ENCODE assay signal across 14 cellular contexts in genomic region chr6:134502614-134503541, GRCh38.
A peak's percentile ranks its signal among the peaks of the same experiment; 100 is the strongest.
DNase-seq lines count a peak whose midpoint lies in the region; ATAC-seq and TF ChIP-seq lines count a peak whose summit lies in the region.
"Had no signal": no experiment of that assay in that cellular context is flagged by ENCODE, and none has a peak within 500 bp of the region (broad histone marks: within the 10 kb centered on the region; RNA-seq: fewer than 3 reads in every experiment).

No MANE protein-coding gene starts in this region.

- in situ Hi-C loops in IMR-90 (cut with MboI; ENCODE audit: low sequenced_read_pairs), result no loop called here

- H3K27me3 ChIP-seq in IMR-90 (ENCODE audit: control insufficient read depth, insufficient read depth, low read length), result no peaks in the 10 kb centered on the region
- H3K27me3 ChIP-seq in layer of hippocampus (ENCODE audit: control insufficient read depth, insufficient read depth, low read length), result no peaks in the 10 kb centered on the region
- no peaks in the 10 kb centered on the region for H3K27me3 ChIP-seq in skeletal muscle tissue (ENCODE audit: control insufficient read depth in 3 of 3, insufficient read depth in 3 of 3, low read length in 3 of 3)

- H3K18ac ChIP-seq in IMR-90 (ENCODE audit: low read depth, low read length), result no peak overlapping the region

- H2BK20ac ChIP-seq in IMR-90 (ENCODE audit: low read depth, low read length), result no peak overlapping the region

- H3K14ac ChIP-seq in IMR-90 (replicated peaks; ENCODE audit: low read depth, low read length), result no peak overlapping the region

- H3K4me3 Mint-ChIP-seq in MCF 10A (ENCODE audit: unreplicated experiment), result peak overlapping the region; percentile 8
- no peak overlapping the region for H3K4me3 Mint-ChIP-seq in natural killer cell
- H3K4me3 Mint-ChIP-seq: activated B cell treated with CpG ODN at 0.5 μM for 24 hours had no signal

- no peak for TF ChIP-seq RAD21 in IMR-90 (IDR thresholded peaks at IDR 0.05; ENCODE audit: low read length)

- H3K56ac ChIP-seq in IMR-90 (ENCODE audit: extremely low read depth, insufficient read depth, low read length), result no peak overlapping the region

- H4K91ac ChIP-seq in IMR-90 (ENCODE audit: insufficient read depth, low read depth, low read length), result no peak overlapping the region

- H2BK15ac ChIP-seq in IMR-90 (ENCODE audit: low read depth, low read length), result no peak overlapping the region

- H3K9me3 ChIP-seq in IMR-90 (ENCODE audit: control insufficient read depth, insufficient read depth, low read length), result no peaks in the 10 kb centered on the region
- no peaks in the 10 kb centered on the region for H3K9me3 ChIP-seq in skeletal muscle tissue (ENCODE audit: control insufficient read depth in 3 of 3, low read length in 3 of 3)
- H3K9me3 ChIP-seq: HAP-1 had no signal

- H2AK9ac ChIP-seq in IMR-90 (replicated peaks; ENCODE audit: low read depth, low read length, poor library complexity), result no peak overlapping the region

- no peak for ATAC-seq in IMR-90 (ENCODE audit: low read depth)
- ATAC-seq in natural killer cell, result no peak

- no peak overlapping the region for H2BK120ac ChIP-seq in IMR-90 (ENCODE audit: low read depth, low read length)

- H3K4ac ChIP-seq in IMR-90 (ENCODE audit: low read depth, low read length), result no peak overlapping the region

- H3K27ac ChIP-seq in IMR-90 (ENCODE audit: insufficient read depth, low read length), result no peak overlapping the region
- peak overlapping the region; percentile 53 for H3K27ac ChIP-seq in layer of hippocampus (ENCODE audit: low read depth, low read length)
- H3K27ac ChIP-seq in skeletal muscle tissue (ENCODE audit: low read depth, low read length), result peak overlapping the region; percentile 61

- H3K9me3 Mint-ChIP-seq in MCF 10A (ENCODE audit: unreplicated experiment) (no peaks in the 10 kb centered on the region), natural killer cell (no peaks in the 10 kb centered on the region)
- H3K9me3 Mint-ChIP-seq: activated B cell treated with CpG ODN at 0.5 μM for 24 hours had no signal

- H2BK5ac ChIP-seq in IMR-90 (ENCODE audit: low read depth, low read length, poor library complexity, severe bottlenecking), result no peak overlapping the region

- CTCF ChIA-PET in IMR-90 (lab: Yijun Ruan, JAX), result no interaction called here
- CTCF ChIA-PET in MCF 10A (lab: Yijun Ruan, JAX), result interaction anchor here (0.6 to 1.7 kb wide), 10 partner anchors 13 to 324 kb away, joined by 3 to 7 read pairs (median 4); no protein-coding TSS in a partner anchor

- H3K4me1 ChIP-seq in IMR-90 (ENCODE audit: control insufficient read depth, insufficient read depth, low read length) (no peaks in the 10 kb centered on the region), skeletal muscle tissue (ENCODE audit: control insufficient read depth in 3 of 3, insufficient read depth in 3 of 3, low read length in 3 of 3) (peaks cover 7 to 12% (median 11%) of the 10 kb centered on the region in 3 donors)
- H3K4me1 ChIP-seq: HAP-1 had no signal

- no peak for TF ChIP-seq CTCF in IMR-90 (conservative IDR thresholded peaks at IDR 0.05; ENCODE audit: low read depth, low read length)
- no peak for TF ChIP-seq CTCF in MCF 10A (IDR thresholded peaks at IDR 0.05; ENCODE audit: unreplicated experiment)
- TF ChIP-seq CTCF in natural killer cell (IDR thresholded peaks at IDR 0.05), result no peak

- no peak overlapping the region for H4K5ac ChIP-seq in IMR-90 (ENCODE audit: low read depth, low read length)

- H3K4me3 ChIP-seq in IMR-90 (ENCODE audit: insufficient read depth, low read depth, low read length) (no peak overlapping the region), skeletal muscle tissue (ENCODE audit: low read length in 3 of 3) (peak overlapping the region in 1 of 3 donors; percentile 49)
- H3K4me3 ChIP-seq: HAP-1, lung had no signal

- dilution Hi-C loops in IMR-90 (cut with HindIII; ENCODE audit: low sequenced_read_pairs, unreplicated experiment), result no loop called here

- WGBS in IMR-90 (ENCODE audit: extremely low coverage in 2 of 2, insufficient read length in 1 of 2), 2 experiments, result 94% methylated on average over 10 of the region's 12 CpGs; no CpG with 5 or more reads in 1 of the 2 experiments

- H3K4me1 Mint-ChIP-seq in MCF 10A (ENCODE audit: insufficient read depth, unreplicated experiment), result peaks cover 15% of the 10 kb centered on the region
- H3K4me1 Mint-ChIP-seq in natural killer cell, result no peaks in the 10 kb centered on the region
- H3K4me1 Mint-ChIP-seq: activated B cell treated with CpG ODN at 0.5 μM for 24 hours had no signal

- DNase-seq in IMR-90 (no peak), MCF 10A (ENCODE audit: unreplicated experiment) (peak; percentile 35), DMS153 treated with DMSO at 0.1 percent for 48 hours (lab: John Stamatoyannopoulos, UW; ENCODE audit: unreplicated experiment) (no peak), natural killer cell (no peak), NCI-H2081 treated with DMSO at 0.1 percent for 48 hours (lab: John Stamatoyannopoulos, UW) (no peak)
- no peak for DNase-seq in NK-92 treated with Interleukin-12 subunit alpha and Interleukin-12 subunit beta, amount 100 ng/mL, for 24 hours (lab: John Stamatoyannopoulos, UW)
- DNase-seq: activated B cell treated with CpG ODN at 0.5 μM for 24 hours, activated T-cell treated with anti-CD3 and anti-CD28 coated beads for 4 hours, amniotic stem cell, NCI-H1694 had no signal

- no TSS peak for BruUV-seq in IMR-90 (replicated peaks; lab: Mats Ljungman, UMichigan)
- no TSS peak for BruUV-seq in MCF 10A (replicated peaks; lab: Mats Ljungman, UMichigan)

- H3K27ac Mint-ChIP-seq in MCF 10A (ENCODE audit: low read depth, unreplicated experiment) (peak overlapping the region; percentile 67), natural killer cell (no peak overlapping the region)
- H3K27ac Mint-ChIP-seq: activated B cell treated with CpG ODN at 0.5 μM for 24 hours had no signal

- intact Hi-C loops in IMR-90 (cut with micrococcal nuclease), result no loop called here
- intact Hi-C loops in MCF 10A (cut with micrococcal nuclease), result no loop called here
- intact Hi-C loops in natural killer cell (cut with micrococcal nuclease), result no loop called here

- no peaks in the 10 kb centered on the region for H4K20me1 ChIP-seq in IMR-90 (ENCODE audit: insufficient read depth, low read length)

- no peak overlapping the region for H2AK5ac ChIP-seq in IMR-90 (ENCODE audit: low read depth, low read length)

- peak overlapping the region; percentile 70 for H2AFZ ChIP-seq in IMR-90 (replicated peaks; ENCODE audit: low read length, poor library complexity)

- POLR2A ChIA-PET in IMR-90 (lab: Charles Lee; ENCODE audit: unreplicated experiment) (no interaction called here), MCF 10A (lab: Yijun Ruan, JAX) (interaction anchor here (0.5 to 2.4 kb wide), 20 partner anchors 10 to 329 kb away, joined by 3 to 17 read pairs (median 4); no protein-coding TSS in a partner anchor)

- no peak for TF ChIP-seq POLR2A in IMR-90 (IDR thresholded peaks at IDR 0.05; ENCODE audit: low read depth, low read length)

- H3K36me3 Mint-ChIP-seq in MCF 10A (ENCODE audit: insufficient read depth, unreplicated experiment) (no peaks in the 10 kb centered on the region), natural killer cell (no peaks in the 10 kb centered on the region)

- no peaks in the 10 kb centered on the region for H3K79me1 ChIP-seq in IMR-90 (ENCODE audit: low read depth in 1 of 2, low read length in 2 of 2)

- no peaks in the 10 kb centered on the region for H3K36me3 ChIP-seq in IMR-90 (ENCODE audit: control insufficient read depth, insufficient read depth, low read length)
- H3K36me3 ChIP-seq in skeletal muscle tissue (ENCODE audit: control insufficient read depth in 3 of 3, insufficient read depth in 3 of 3, low read length in 3 of 3), result no peaks in the 10 kb centered on the region
- H3K36me3 ChIP-seq: HAP-1 had no signal

- no peaks in the 10 kb centered on the region for H3K9me1 ChIP-seq in IMR-90 (ENCODE audit: insufficient read depth, low read length)

- no peak overlapping the region for H3K4me2 ChIP-seq in IMR-90 (ENCODE audit: low read depth, low read length)

- H3K9ac ChIP-seq in IMR-90 (ENCODE audit: low read depth, low read length), result no peak overlapping the region
- H3K9ac ChIP-seq in skeletal muscle tissue (ENCODE audit: low read depth in 1 of 3, low read length in 3 of 3), result peak overlapping the region; percentile 38 to 60 (median 57)

- H3K23ac ChIP-seq in IMR-90 (ENCODE audit: low read depth, low read length), result no peak overlapping the region

- H4K8ac ChIP-seq in IMR-90 (ENCODE audit: low read depth in 2 of 2, low read length in 2 of 2), result no peak overlapping the region

- no peaks in the 10 kb centered on the region for H3K27me3 Mint-ChIP-seq in MCF 10A (ENCODE audit: insufficient read depth, unreplicated experiment)
- H3K27me3 Mint-ChIP-seq in natural killer cell (ENCODE audit: low read depth in 2 of 2), result peaks cover 3 to 7% of the 10 kb centered on the region in 2 donors
- H3K27me3 Mint-ChIP-seq: activated B cell treated with CpG ODN at 0.5 μM for 24 hours had no signal

TF ChIP-seq in IMR-90, 13 proteins besides CTCF, POLR2A, EP300 and RAD21 (continues in another document):
- TF ChIP-seq MAZ (IDR thresholded peaks at IDR 0.05; ENCODE audit: borderline replicate concordance, low read depth, low read length), result no peak
- no peak for TF ChIP-seq RFX5 (IDR thresholded peaks at IDR 0.05; ENCODE audit: low read depth, low read length)
- TF ChIP-seq NFE2L2 (IDR thresholded peaks at IDR 0.05; ENCODE audit: low read depth, low read length), result no peak
- TF ChIP-seq SMC3 (IDR thresholded peaks at IDR 0.05; ENCODE audit: low read depth, low read length), result no peak
- TF ChIP-seq FOS (IDR thresholded peaks at IDR 0.05; ENCODE audit: low read depth, low read length), result no peak
- no peak for TF ChIP-seq USF2 (IDR thresholded peaks at IDR 0.05; ENCODE audit: low read depth, low read length)
- no peak for TF ChIP-seq BHLHE40 (IDR thresholded peaks at IDR 0.05; ENCODE audit: low read depth, low read length)
- TF ChIP-seq ELK1 (IDR thresholded peaks at IDR 0.05; ENCODE audit: borderline replicate concordance, low read depth, low read length), result no peak
